ENCODE assay signal across 25 cellular contexts in the genomic region with DNA sequence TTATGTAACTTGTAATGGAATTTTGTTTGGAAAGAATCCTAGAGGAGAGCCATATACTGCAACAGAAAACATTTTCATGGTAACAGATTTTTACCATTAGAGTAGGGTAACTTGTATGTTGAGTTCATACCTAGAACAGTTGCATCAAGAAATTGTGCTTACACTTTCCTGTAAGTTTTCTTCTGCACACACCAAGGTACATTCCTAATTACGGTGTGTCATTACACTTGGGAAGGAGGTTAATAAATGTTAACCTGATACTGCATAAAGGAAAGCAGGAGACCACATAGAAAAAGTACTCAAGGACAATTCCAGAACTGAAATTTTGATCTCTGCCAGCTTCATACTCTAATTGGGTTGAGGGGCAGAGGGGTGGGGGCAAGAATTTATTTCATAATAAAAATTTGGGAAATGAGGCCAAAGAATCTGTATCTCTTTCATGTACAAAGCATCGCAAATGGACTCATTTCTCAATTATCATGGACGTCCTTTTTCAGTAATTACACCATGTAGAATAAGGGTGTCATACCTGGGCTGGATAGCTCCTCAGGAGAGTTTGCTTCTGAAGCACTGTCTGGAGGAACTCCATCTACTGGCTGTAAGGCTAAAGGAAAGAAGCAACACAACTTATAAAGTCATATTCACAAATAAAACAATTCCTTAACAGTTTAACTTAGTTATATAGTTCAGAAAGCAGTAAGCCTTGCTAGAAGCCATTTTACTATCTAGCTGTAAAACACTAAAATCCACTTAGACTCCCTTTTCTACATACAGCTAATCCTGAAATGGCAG.
"Had no signal": no experiment of that assay in that cellular context is flagged by ENCODE, and none has a peak within 500 bp of the region (broad histone marks: within the 10 kb centered on the region; RNA-seq: fewer than 3 reads in every experiment).

No MANE protein-coding gene starts in this region.

- H3K4me3 ChIP-seq: body of pancreas, pancreas, psoas muscle, right atrium auricular region, thyroid gland had no signal

- H3K27me3 Mint-ChIP-seq: activated B cell treated with CpG ODN at 0.5 μM for 24 hours; activated CD4-positive, alpha-beta T cell treated with anti-CD3 and anti-CD28 coated beads for 36 hours; activated naive CD8-positive, alpha-beta T cell treated with anti-CD3 and anti-CD28 coated beads for 36 hours; dendritic cell treated with granulocyte-macrophage colony-stimulating factor and Interleukin-4, amounts not matched to agents 40 ng/mL and 50 ng/mL, for 4 days had no signal

- H3K9me3 ChIP-seq: body of pancreas, neutrophil, pancreas, psoas muscle, right atrium auricular region, thyroid gland had no signal

- H3K36me3 ChIP-seq: neutrophil, right atrium auricular region, thyroid gland had no signal

- H3K9me3 Mint-ChIP-seq: activated B cell treated with CpG ODN at 0.5 μM for 24 hours; activated naive CD8-positive, alpha-beta T cell treated with anti-CD3 and anti-CD28 coated beads for 36 hours; activated T-cell treated with anti-CD3 and anti-CD28 coated beads, Interleukin-2, amount 50 U/mL, for 4 hours; activated T-helper 2 cell treated with anti-CD3 and anti-CD28 coated beads, Interferon-gamma antibody, Interleukin-2, Interleukin-4, amounts not matched to agents 10 μg/mL and 5 μg/mL and 100 μg/mL, durations not matched to agents 14 hours and 24 hours and 36 hours; dendritic cell treated with granulocyte-macrophage colony-stimulating factor and Interleukin-4, amounts not matched to agents 40 ng/mL and 50 ng/mL, for 4 days; mesothelial cell of epicardium had no signal

- H3K27ac Mint-ChIP-seq: activated B cell treated with CpG ODN at 0.5 μM for 24 hours; activated CD4-positive, alpha-beta T cell treated with anti-CD3 and anti-CD28 coated beads for 36 hours; activated naive CD8-positive, alpha-beta T cell treated with anti-CD3 and anti-CD28 coated beads for 36 hours; activated T-helper 2 cell treated with anti-CD3 and anti-CD28 coated beads, Interferon-gamma antibody, Interleukin-2, Interleukin-4, amounts not matched to agents 10 μg/mL and 5 μg/mL and 100 μg/mL, durations not matched to agents 14 hours and 24 hours and 36 hours; dendritic cell treated with granulocyte-macrophage colony-stimulating factor and Interleukin-4, amounts not matched to agents 40 ng/mL and 50 ng/mL, for 4 days; naive thymus-derived CD8-positive, alpha-beta T cell had no signal

- H3K4me1 Mint-ChIP-seq: activated B cell treated with CpG ODN at 0.5 μM for 24 hours; activated CD4-positive, alpha-beta T cell treated with anti-CD3 and anti-CD28 coated beads for 36 hours; activated naive CD8-positive, alpha-beta T cell treated with anti-CD3 and anti-CD28 coated beads for 36 hours; naive thymus-derived CD8-positive, alpha-beta T cell had no signal

- ATAC-seq: activated CD4-positive, alpha-beta T cell treated with anti-CD3 and anti-CD28 coated beads for 36 hours; activated T-cell treated with anti-CD3 and anti-CD28 coated beads, Interleukin-2, amount 50 U/mL, for 4 hours; body of pancreas; foreskin keratinocyte; left ventricle myocardium superior; naive thymus-derived CD8-positive, alpha-beta T cell; psoas muscle had no signal

- H3K4me3 Mint-ChIP-seq: activated B cell treated with CpG ODN at 0.5 μM for 24 hours; activated CD4-positive, alpha-beta T cell treated with anti-CD3 and anti-CD28 coated beads for 36 hours; activated naive CD8-positive, alpha-beta T cell treated with anti-CD3 and anti-CD28 coated beads for 36 hours; activated T-cell treated with anti-CD3 and anti-CD28 coated beads, Interleukin-2, amount 50 U/mL, for 4 hours; dendritic cell treated with granulocyte-macrophage colony-stimulating factor and Interleukin-4, amounts not matched to agents 40 ng/mL and 50 ng/mL, for 4 days; mesothelial cell of epicardium; naive thymus-derived CD8-positive, alpha-beta T cell had no signal

- DNase-seq: activated B cell treated with CpG ODN at 0.5 μM for 24 hours; activated CD4-positive, alpha-beta T cell treated with anti-CD3 and anti-CD28 coated beads for 36 hours; activated CD4-positive, alpha-beta T cell treated with anti-CD3 and anti-CD28 coated beads, Interleukin-2, amount 50 U/mL, for 4 hours; activated CD8-positive, alpha-beta memory T cell treated with anti-CD3 and anti-CD28 coated beads, Interleukin-2, amount 50 U/mL, for 48 hours; activated naive CD4-positive, alpha-beta T cell treated with Interleukin-2 at 50 U/mL for 16 hours; activated naive CD8-positive, alpha-beta T cell treated with anti-CD3 and anti-CD28 coated beads for 36 hours; activated T-cell treated with anti-CD3 and anti-CD28 coated beads, Interleukin-2, amount 50 U/mL, for 4 hours; body of pancreas; effector CD4-positive, alpha-beta T cell; foreskin keratinocyte; left ventricle myocardium superior; mammary epithelial cell; naive thymus-derived CD8-positive, alpha-beta T cell; pancreas; psoas muscle; stimulated activated CD4-positive, alpha-beta T cell treated with anti-CD3 and anti-CD28 coated beads, Interleukin-4, amount 100 ng/mL, for 24 hours; stimulated activated naive CD4-positive, alpha-beta T cell treated with Interleukin-2 at 50 U/mL for 16 hours; substantia nigra; T-helper 9 cell; thyroid gland had no signal

- H3K4me1 ChIP-seq: psoas muscle, right atrium auricular region, thyroid gland had no signal

- H3K36me3 Mint-ChIP-seq: activated naive CD8-positive, alpha-beta T cell treated with anti-CD3 and anti-CD28 coated beads for 36 hours; naive thymus-derived CD8-positive, alpha-beta T cell had no signal

- H3K27me3 ChIP-seq: body of pancreas, foreskin keratinocyte, neutrophil, pancreas, right atrium auricular region, thyroid gland had no signal

- H3K27ac ChIP-seq: foreskin keratinocyte, neutrophil, pancreas, psoas muscle, right atrium auricular region, thyroid gland had no signal
